In genomic region chr17:39753514-39754160, GRCh38 we compare ENCODE assay signal across 8 cellular contexts. TPM values are rescaled to one million over a fixed set of nuclear protein-coding genes. Genes with fewer than 3 reads are reported as not detected.
DNase-seq lines count a peak whose midpoint lies in the region; ATAC-seq and TF ChIP-seq lines count a peak whose summit lies in the region.

No MANE protein-coding gene starts in this region.

- no peak for TF ChIP-seq CTCF in VCaP (conservative IDR thresholded peaks at IDR 0.05)
- no peak for TF ChIP-seq CTCF in natural killer cell (IDR thresholded peaks at IDR 0.05)

- no peaks in the 10 kb centered on the region for H3K9me3 ChIP-seq in HUES48 (ENCODE audit: control insufficient read depth, insufficient read depth, low read length)

- H3K27ac ChIP-seq in HUES48 (ENCODE audit: low read depth, low read length) (peak overlapping the region; percentile 42), VCaP (peak overlapping the region; percentile 94)

- peaks cover 31% of the 10 kb centered on the region for H3K4me1 ChIP-seq in HUES48 (ENCODE audit: control insufficient read depth, insufficient read depth, low read length)

- TF ChIP-seq POLR2A in erythroblast (IDR thresholded peaks at IDR 0.05; ENCODE audit: low read length), result no peak

- DNase-seq in NOMO-1 (lab: John Stamatoyannopoulos, UW; ENCODE audit: unreplicated experiment in 2 of 2), result peak; percentile 43 to 62
- no peak for DNase-seq in NOMO-1 treated with dmso at 0.1 percent for 144 hours (lab: John Stamatoyannopoulos, UW; ENCODE audit: unreplicated experiment)
- peak; percentile 82 to 90 for DNase-seq in erythroblast (lab: John Stamatoyannopoulos, UW)
- no peak for DNase-seq in natural killer cell
- DNase-seq in central memory CD4-positive, alpha-beta T cell, result no peak

- H3K27ac Mint-ChIP-seq in natural killer cell, result peak overlapping the region; percentile 94 to 99

- H3K27me3 ChIP-seq in HUES48 (ENCODE audit: control insufficient read depth, insufficient read depth, low read length), result peaks cover 8% of the 10 kb centered on the region

- ATAC-seq in GM21423 (IDR thresholded peaks at IDR 0.05; ENCODE audit: unreplicated experiment) (peak; percentile 22), natural killer cell (peak; percentile 9 to 33 (median 30))

- no peaks in the 10 kb centered on the region for H3K27me3 Mint-ChIP-seq in natural killer cell (ENCODE audit: low read depth in 2 of 2)

- no peaks in the 10 kb centered on the region for H3K36me3 ChIP-seq in HUES48 (ENCODE audit: control insufficient read depth, insufficient read depth, low read length)

- H3K4me3 Mint-ChIP-seq in natural killer cell, result peak overlapping the region; percentile 84

- peaks cover 50 to 51% of the 10 kb centered on the region in 2 donors for H3K4me1 Mint-ChIP-seq in natural killer cell

- peak overlapping the region; percentile 68 for H3K4me3 ChIP-seq in HUES48 (ENCODE audit: low read depth, low read length)

- H3K9ac ChIP-seq in HUES48 (ENCODE audit: low read depth, low read length), result peak overlapping the region; percentile 76; the same call in 1 of the 2 replicates

- no peaks in the 10 kb centered on the region for H3K36me3 Mint-ChIP-seq in natural killer cell

- intact Hi-C loops in natural killer cell (cut with micrococcal nuclease), result loop anchor here (1.0 to 5.0 kb wide), 6 partner anchors 60 to 227 kb away; partner anchors contain the start of genes IKZF3, PSMD3 and STARD3

- H3K9me3 Mint-ChIP-seq in natural killer cell, result no peaks in the 10 kb centered on the region

RNA-seq across cellular contexts. Expression of gene GRB7, which starts 15.9 kb away (rescaled TPM):
- total RNA-seq in natural killer cell, result under 1 TPM in 1 of 3 donors, not detected in 2; 0.27 TPM

RNA-seq across cellular contexts. Expression of gene MIEN1, which starts 23.3 kb away (rescaled TPM):
- 10 to 100 TPM; 48.8 to 55.2 (median 51.6) TPM for total RNA-seq in natural killer cell

RNA-seq across cellular contexts. Expression of gene ERBB2, which starts 53.8 kb away (rescaled TPM):
- total RNA-seq in natural killer cell, result 100 to 1,000 TPM in 1 of 3 donors, 10 to 100 TPM in 2; 77.6 to 115 (median 82.1) TPM

Comparison
In these comparisons a context has a peak if more than half of its experiments do, and no peak if none do; other contexts are left out.
1. DNase-seq: peak in NOMO-1 (2 of 2) and erythroblast (2 of 2); none in NOMO-1 treated with dmso at 0.1 percent for 144 hours (single experiment), natural killer cell (single experiment) and central memory CD4-positive, alpha-beta T cell (single experiment).